26 cellular contexts compared by ENCODE assay signal in genomic region chr2:159788218-159788617, GRCh38. TPM values are rescaled to one million over a fixed set of nuclear protein-coding genes. Genes with fewer than 3 reads are reported as not detected.
DNase-seq lines count a peak whose midpoint lies in the region; ATAC-seq, FAIRE-seq and TF ChIP-seq lines count a peak whose summit lies in the region.
"Had no signal": no experiment of that assay in that cellular context is flagged by ENCODE, and none has a peak within 500 bp of the region (broad histone marks: within the 10 kb centered on the region; RNA-seq: fewer than 3 reads in every experiment).

No MANE protein-coding gene starts in this region.

- no peaks in the 10 kb centered on the region for H3K9me2 ChIP-seq in Karpas-422 (replicated peaks; ENCODE audit: insufficient read depth, low read length)

- no peaks in the 10 kb centered on the region for H3K9me3 Mint-ChIP-seq in activated T-cell treated with anti-CD3 and anti-CD28 coated beads, Interleukin-2, amount 50 U/mL, for 24 hours
- H3K9me3 Mint-ChIP-seq: activated CD4-positive, alpha-beta T cell treated with anti-CD3 and anti-CD28 coated beads, Interleukin-2, amount 10 ng/mL, durations not matched to agents 7 days and 5 days; activated naive CD8-positive, alpha-beta T cell treated with anti-CD3 and anti-CD28 coated beads, Interleukin-2, amount 10 ng/mL, durations not matched to agents 7 days and 5 days; activated T-helper 2 cell treated with anti-CD3 and anti-CD28 coated beads, Interferon-gamma antibody, Interleukin-2, Interleukin-4, amounts not matched to agents 10 μg/mL and 5 μg/mL and 100 μg/mL, durations not matched to agents 14 hours and 24 hours and 36 hours; brain; dendritic cell treated with granulocyte-macrophage colony-stimulating factor and Interleukin-4, amounts not matched to agents 40 ng/mL and 50 ng/mL, for 4 days; memory B cell; naive thymus-derived CD4-positive, alpha-beta T cell; T-helper 1 cell treated with Interleukin-12 subunit alpha and Interleukin-12 subunit beta and Interleukin-4 antibody, amounts not matched to agents 30 μg/mL and 1 μg/mL, for 36 hours had no signal

- H3K27ac Mint-ChIP-seq in activated T-cell treated with anti-CD3 and anti-CD28 coated beads, Interleukin-2, amount 50 U/mL, for 24 hours: no peak overlapping the region
- H3K27ac Mint-ChIP-seq: activated CD4-positive, alpha-beta T cell treated with anti-CD3 and anti-CD28 coated beads, Interleukin-2, amount 10 ng/mL, durations not matched to agents 7 days and 5 days; activated naive CD8-positive, alpha-beta T cell treated with anti-CD3 and anti-CD28 coated beads, Interleukin-2, amount 10 ng/mL, durations not matched to agents 7 days and 5 days; activated T-helper 2 cell treated with anti-CD3 and anti-CD28 coated beads, Interferon-gamma antibody, Interleukin-2, Interleukin-4, amounts not matched to agents 10 μg/mL and 5 μg/mL and 100 μg/mL, durations not matched to agents 14 hours and 24 hours and 36 hours; brain; memory B cell; T-helper 1 cell treated with Interleukin-12 subunit alpha and Interleukin-12 subunit beta and Interleukin-4 antibody, amounts not matched to agents 30 μg/mL and 1 μg/mL, for 36 hours had no signal

- H3K9ac ChIP-seq in keratinocyte (ENCODE audit: control insufficient read depth, extremely low read depth, insufficient read depth, low read length) (no peak overlapping the region), Karpas-422 (ENCODE audit: low read length) (no peak overlapping the region)

- H3K79me2 ChIP-seq in keratinocyte (ENCODE audit: control insufficient read depth, insufficient read depth, low read length): no peaks in the 10 kb centered on the region
- H3K79me2 ChIP-seq in Karpas-422 (ENCODE audit: low read length): no peaks in the 10 kb centered on the region

- H3K4me1 ChIP-seq in keratinocyte (ENCODE audit: control insufficient read depth, extremely low read depth, insufficient read depth, low read length): no peaks in the 10 kb centered on the region
- H3K4me1 ChIP-seq in Karpas-422 (ENCODE audit: low read length): peaks cover 6% of the 10 kb centered on the region
- H3K4me1 ChIP-seq: A549 had no signal

- H3K27me3 ChIP-seq in keratinocyte (ENCODE audit: control insufficient read depth, extremely low read depth, insufficient read depth, low read length) (no peaks in the 10 kb centered on the region), Karpas-422 (ENCODE audit: low read length) (no peaks in the 10 kb centered on the region)
- H3K27me3 ChIP-seq: right atrium auricular region had no signal

- H2AFZ ChIP-seq in keratinocyte (ENCODE audit: control insufficient read depth, low read length) (no peak overlapping the region), Karpas-422 (ENCODE audit: low read length) (no peak overlapping the region)

- H3K4me3 ChIP-seq in keratinocyte (ENCODE audit: control insufficient read depth in 2 of 3, extremely low read depth in 1 of 3, insufficient read depth in 2 of 3, low read depth in 1 of 3, low read length in 3 of 3) (no peak overlapping the region), Karpas-422 (ENCODE audit: low read length) (no peak overlapping the region)
- H3K4me3 ChIP-seq: A549, right atrium auricular region had no signal

- H3K36me3 ChIP-seq in keratinocyte (ENCODE audit: control insufficient read depth in 2 of 2, extremely low read depth in 1 of 2, insufficient read depth in 2 of 2, low read length in 2 of 2) (no peaks in the 10 kb centered on the region), Karpas-422 (ENCODE audit: insufficient read depth, low read length) (no peaks in the 10 kb centered on the region)
- H3K36me3 ChIP-seq: right atrium auricular region had no signal

- H3K4me2 ChIP-seq in keratinocyte (ENCODE audit: control insufficient read depth, extremely low read depth, insufficient read depth, low read depth, low read length): no peak overlapping the region
- H3K4me2 ChIP-seq in Karpas-422 (ENCODE audit: low read depth, low read length, poor library complexity, severe bottlenecking): no peak overlapping the region
- H3K4me2 ChIP-seq: A549 had no signal

- H3K4me1 Mint-ChIP-seq in activated T-cell treated with anti-CD3 and anti-CD28 coated beads, Interleukin-2, amount 50 U/mL, for 24 hours (ENCODE audit: low read depth): peaks cover 9% of the 10 kb centered on the region
- H3K4me1 Mint-ChIP-seq: memory B cell had no signal

- H3K27me3 Mint-ChIP-seq in activated T-cell treated with anti-CD3 and anti-CD28 coated beads, Interleukin-2, amount 50 U/mL, for 24 hours: no peaks in the 10 kb centered on the region
- H3K27me3 Mint-ChIP-seq: dendritic cell treated with granulocyte-macrophage colony-stimulating factor and Interleukin-4, amounts not matched to agents 40 ng/mL and 50 ng/mL, for 4 days; memory B cell; naive thymus-derived CD4-positive, alpha-beta T cell had no signal

- H3K9me1 ChIP-seq in keratinocyte (ENCODE audit: control insufficient read depth, extremely low read depth, insufficient read depth, low read length): no peaks in the 10 kb centered on the region

- ATAC-seq in HG02981 (IDR thresholded peaks at IDR 0.05; ENCODE audit: unreplicated experiment): no peak
- ATAC-seq: A549; naive thymus-derived CD4-positive, alpha-beta T cell had no signal

- H3K4me3 Mint-ChIP-seq in activated T-cell treated with anti-CD3 and anti-CD28 coated beads, Interleukin-2, amount 50 U/mL, for 24 hours: no peak overlapping the region
- H3K4me3 Mint-ChIP-seq: activated CD4-positive, alpha-beta T cell treated with anti-CD3 and anti-CD28 coated beads, Interleukin-2, amount 10 ng/mL, durations not matched to agents 7 days and 5 days; activated naive CD8-positive, alpha-beta T cell treated with anti-CD3 and anti-CD28 coated beads, Interleukin-2, amount 10 ng/mL, durations not matched to agents 7 days and 5 days; brain; memory B cell; naive thymus-derived CD4-positive, alpha-beta T cell; T-helper 1 cell treated with Interleukin-12 subunit alpha and Interleukin-12 subunit beta and Interleukin-4 antibody, amounts not matched to agents 30 μg/mL and 1 μg/mL, for 36 hours had no signal

- peak; percentile 26 for FAIRE-seq in keratinocyte (lab: Jason Lieb, UNC)
- FAIRE-seq: A549, kidney had no signal

- dilution Hi-C loops in keratinocyte (cut with MboI; ENCODE audit: extremely low pct_ligation_motif_present, low sequenced_read_pairs): no loop called here

- H3K9me3 ChIP-seq in keratinocyte (ENCODE audit: control insufficient read depth, low read depth, low read length): no peaks in the 10 kb centered on the region
- H3K9me3 ChIP-seq in Karpas-422 (ENCODE audit: low read length): no peaks in the 10 kb centered on the region
- H3K9me3 ChIP-seq: A549, right atrium auricular region had no signal

- TF ChIP-seq CTCF in keratinocyte (optimal IDR thresholded peaks at IDR 0.05 in 1 of 3, IDR thresholded peaks at IDR 0.05 in 1 of 3, conservative IDR thresholded peaks at IDR 0.05 in 1 of 3; ENCODE audit: extremely low read depth in 1 of 3, insufficient read depth in 2 of 3, low read length in 3 of 3): no peak

- in situ Hi-C loops in KBM-7 (cut with MboI; ENCODE audit: low pct_unique_long_range_greater_than_20kb, low sequenced_read_pairs): no loop called here

- DNase-seq in SIG-M5 treated with dmso at 0.1 percent for 504 hours (lab: John Stamatoyannopoulos, UW; ENCODE audit: unreplicated experiment): peak; percentile 69
- no peak for DNase-seq in SIG-M5 (lab: John Stamatoyannopoulos, UW)
- peak; percentile 18 for DNase-seq in NCI-H774 (lab: John Stamatoyannopoulos, UW)
- no peak for DNase-seq in keratinocyte (ENCODE audit: low read depth, low spot score)
- DNase-seq in KBM-7: no peak
- no peak for DNase-seq in activated T-cell treated with anti-CD3 and anti-CD28 coated beads, Interleukin-2, amount 50 U/mL, for 24 hours
- no peak for DNase-seq in Karpas-422
- DNase-seq: activated CD4-positive, alpha-beta T cell treated with anti-CD3 and anti-CD28 coated beads, Interleukin-2, amount 10 ng/mL, durations not matched to agents 7 days and 5 days; activated naive CD8-positive, alpha-beta T cell treated with anti-CD3 and anti-CD28 coated beads, Interleukin-2, amount 10 ng/mL, durations not matched to agents 7 days and 5 days; GDM1; hypothalamus; IMR-90; kidney; naive thymus-derived CD4-positive, alpha-beta T cell; NCI-H187; SHP77; stimulated activated CD4-positive, alpha-beta T cell treated with anti-CD3 and anti-CD28 coated beads, Interleukin-12 subunit alpha, Interleukin-12 subunit beta, amount 100 ng/mL, for 4 hours had no signal

- H3K27ac ChIP-seq in keratinocyte (ENCODE audit: control insufficient read depth, insufficient read depth, low read length): no peak overlapping the region
- H3K27ac ChIP-seq in Karpas-422 (ENCODE audit: low read length): no peak overlapping the region
- H3K27ac ChIP-seq: A549, HL-60, right atrium auricular region had no signal

- H4K20me1 ChIP-seq in keratinocyte (ENCODE audit: control insufficient read depth, extremely low read depth, insufficient read depth, low read length) (no peaks in the 10 kb centered on the region), Karpas-422 (ENCODE audit: insufficient read depth, low read depth, low read length) (no peaks in the 10 kb centered on the region)

- no peaks in the 10 kb centered on the region for H3K36me3 Mint-ChIP-seq in activated T-cell treated with anti-CD3 and anti-CD28 coated beads, Interleukin-2, amount 50 U/mL, for 24 hours (ENCODE audit: low read depth)
- H3K36me3 Mint-ChIP-seq: activated naive CD8-positive, alpha-beta T cell treated with anti-CD3 and anti-CD28 coated beads, Interleukin-2, amount 10 ng/mL, durations not matched to agents 7 days and 5 days; brain; memory B cell had no signal

RNA-seq across cellular contexts. Expression of gene CD302, which starts 9.8 kb away (rescaled TPM):
- polyA plus RNA-seq in keratinocyte: 0.08 to 0.48 TPM (median 0.20 TPM) in 3 replicates
- not detected for polyA plus RNA-seq in keratinocyte (2011; ENCODE audit: low read depth)
- polyA plus RNA-seq in keratinocyte (2011; cell fraction: cytosol; rRNA removed): 0.04 and 0.07 TPM in 2 replicates
- polyA plus RNA-seq in keratinocyte (2011; cell fraction: nucleus; rRNA removed): 0.06 and 0.07 TPM in 2 replicates
- 0.27 and 0.30 TPM in 2 replicates for polyA plus RNA-seq in keratinocyte (2012; ENCODE audit: low replicate concordance)
- 0.07 to 0.16 TPM in 2 of 3 replicates, not detected in the other for polyA minus RNA-seq in keratinocyte
- not detected for polyA minus RNA-seq in keratinocyte (2011; cell fraction: cytosol; rRNA and poly(A)+ RNA removed)
- polyA minus RNA-seq in keratinocyte (2011; cell fraction: nucleus; rRNA and poly(A)+ RNA removed): 0.16 TPM in 1 of 2 replicates, not detected in the other
- not detected in 2 replicates for total RNA-seq in Karpas-422 (2014; rRNA removed; shearing (Covaris generic); ENCODE audit: low replicate concordance)

Comparison
In these comparisons a context has a peak if more than half of its experiments do, and no peak if none do; other contexts are left out.
1. DNase-seq: peak in SIG-M5 treated with dmso at 0.1 percent for 504 hours (single experiment) and NCI-H774 (single experiment); none in SIG-M5 (single experiment), keratinocyte (single experiment), KBM-7 (single experiment), activated T-cell treated with anti-CD3 and anti-CD28 coated beads, Interleukin-2, amount 50 U/mL, for 24 hours (single experiment) and Karpas-422 (single experiment).